ENCODE assay signal across 8 cellular contexts in the genomic region with DNA sequence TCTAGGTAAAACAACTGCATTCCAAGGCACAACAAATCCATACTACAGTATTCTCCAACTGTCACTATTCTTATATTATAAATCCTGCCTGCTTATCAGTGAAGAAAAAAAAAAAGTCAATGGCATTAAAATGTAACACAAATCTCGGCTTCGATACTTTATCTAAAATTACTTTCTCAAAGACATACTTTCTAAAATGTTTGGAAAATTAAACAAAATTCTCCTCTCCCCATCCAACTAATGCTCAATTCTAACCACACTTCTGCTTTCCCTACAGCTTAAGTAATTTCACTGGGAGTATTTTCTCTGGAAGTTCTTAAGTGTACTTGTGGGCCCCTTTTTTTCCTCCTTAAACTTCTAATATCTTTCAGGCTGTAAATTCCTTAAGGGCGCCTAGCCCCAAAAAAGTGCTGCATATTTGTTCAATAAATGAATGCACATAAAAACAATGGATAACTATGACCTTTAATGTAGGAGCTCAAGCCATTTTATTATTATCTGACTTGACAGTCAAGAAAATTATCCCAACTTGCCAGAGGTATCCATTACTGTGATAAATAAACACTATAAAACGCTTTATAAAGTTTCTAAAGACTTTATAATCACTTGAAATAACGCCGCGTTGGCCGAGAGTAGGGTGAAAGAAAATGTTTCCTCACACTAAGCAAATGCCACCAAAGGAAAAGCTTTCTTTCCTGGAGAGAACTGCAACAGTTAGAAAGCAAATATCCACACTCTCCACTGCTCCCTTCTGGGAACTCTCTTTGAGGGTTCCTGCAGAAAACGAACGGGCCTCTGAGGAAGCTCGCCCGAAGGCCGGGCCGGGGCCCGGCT. TPM values are rescaled to one million over a fixed set of nuclear protein-coding genes. Genes with fewer than 3 reads are reported as not detected.
DNase-seq lines count a peak whose midpoint lies in the region; ATAC-seq and TF ChIP-seq lines count a peak whose summit lies in the region.

No MANE protein-coding gene starts in this region.

- peak overlapping the region; percentile 97 for H3K4me3 ChIP-seq in left ventricle myocardium inferior
- H3K4me3 ChIP-seq in iPS-11a (ENCODE audit: low read depth, low read length) = peak overlapping the region; percentile 75

- intact Hi-C loops in left ventricle myocardium inferior (cut with micrococcal nuclease) = loop anchor here (10.0 kb wide), 1 partner anchor 655 kb away; a partner anchor contains a TSS
- intact Hi-C loops in Right ventricle myocardium inferior (cut with DNase I) = loop anchor here (2.0 kb wide), 1 partner anchor 37 kb away; a partner anchor contains a TSS

- H3K4me1 Mint-ChIP-seq in activated CD8-positive, alpha-beta T cell treated with anti-CD3 and anti-CD28 coated beads, Interleukin-2, amount 10 ng/mL, durations not matched to agents 7 days and 5 days (ENCODE audit: low read depth) = peaks cover 19% of the 10 kb centered on the region
- H3K4me1 Mint-ChIP-seq in stimulated activated naive CD8-positive, alpha-beta T cell treated with anti-CD3 and anti-CD28 coated beads, Interleukin-15, amount 100 ng/mL, for 72 hours = peaks cover 38% of the 10 kb centered on the region

- no peak overlapping the region for H3K27ac Mint-ChIP-seq in activated CD8-positive, alpha-beta T cell treated with anti-CD3 and anti-CD28 coated beads, Interleukin-2, amount 10 ng/mL, durations not matched to agents 7 days and 5 days
- peak overlapping the region; percentile 22 to 52 for H3K27ac Mint-ChIP-seq in stimulated activated naive CD8-positive, alpha-beta T cell treated with anti-CD3 and anti-CD28 coated beads, Interleukin-15, amount 100 ng/mL, for 72 hours

- no peaks in the 10 kb centered on the region for H3K36me3 Mint-ChIP-seq in activated CD8-positive, alpha-beta T cell treated with anti-CD3 and anti-CD28 coated beads, Interleukin-2, amount 10 ng/mL, durations not matched to agents 7 days and 5 days (ENCODE audit: low read depth)

- H3K27me3 ChIP-seq in left ventricle myocardium inferior (ENCODE audit: low read depth) = no peaks in the 10 kb centered on the region

- peak overlapping the region; percentile 96 for H3K4me3 Mint-ChIP-seq in activated CD8-positive, alpha-beta T cell treated with anti-CD3 and anti-CD28 coated beads, Interleukin-2, amount 10 ng/mL, durations not matched to agents 7 days and 5 days
- H3K4me3 Mint-ChIP-seq in stimulated activated naive CD8-positive, alpha-beta T cell treated with anti-CD3 and anti-CD28 coated beads, Interleukin-15, amount 100 ng/mL, for 72 hours = peak overlapping the region; percentile 97 to 100

- no peaks in the 10 kb centered on the region for H3K27me3 Mint-ChIP-seq in activated CD8-positive, alpha-beta T cell treated with anti-CD3 and anti-CD28 coated beads, Interleukin-2, amount 10 ng/mL, durations not matched to agents 7 days and 5 days (ENCODE audit: low read depth)
- H3K27me3 Mint-ChIP-seq in stimulated activated naive CD8-positive, alpha-beta T cell treated with anti-CD3 and anti-CD28 coated beads, Interleukin-15, amount 100 ng/mL, for 72 hours = no peaks in the 10 kb centered on the region

- CTCF ChIA-PET in activated CD8-positive, alpha-beta T cell treated with anti-CD3 and anti-CD28 coated beads, Interleukin-2, amount 10 ng/mL, durations not matched to agents 7 days and 5 days (lab: Charles Lee) = interaction anchor here (1.1 to 2.9 kb wide), 10 partner anchors 12 to 43 kb away, joined by 3 to 18 read pairs (median 6); a partner anchor contains a TSS

- no peak for ATAC-seq in Right ventricle myocardium inferior
- no peak for ATAC-seq in activated CD8-positive, alpha-beta T cell treated with anti-CD3 and anti-CD28 coated beads, Interleukin-2, amount 10 ng/mL, durations not matched to agents 7 days and 5 days
- no peak for ATAC-seq in stimulated activated naive CD8-positive, alpha-beta T cell treated with anti-CD3 and anti-CD28 coated beads, Interleukin-15, amount 100 ng/mL, for 72 hours
- no peak for ATAC-seq in HG02870 (IDR thresholded peaks at IDR 0.05; ENCODE audit: unreplicated experiment)

- POLR2A ChIA-PET in activated CD8-positive, alpha-beta T cell treated with anti-CD3 and anti-CD28 coated beads, Interleukin-2, amount 10 ng/mL, durations not matched to agents 7 days and 5 days (lab: Charles Lee) = interaction anchor here (0.8 to 3.1 kb wide), 6 partner anchors 22 to 840 kb away, joined by 3 to 20 read pairs (median 4); a partner anchor contains a TSS

- H3K9me3 Mint-ChIP-seq in activated CD8-positive, alpha-beta T cell treated with anti-CD3 and anti-CD28 coated beads, Interleukin-2, amount 10 ng/mL, durations not matched to agents 7 days and 5 days (ENCODE audit: insufficient read depth) = no peaks in the 10 kb centered on the region
- H3K9me3 Mint-ChIP-seq in stimulated activated naive CD8-positive, alpha-beta T cell treated with anti-CD3 and anti-CD28 coated beads, Interleukin-15, amount 100 ng/mL, for 72 hours = no peaks in the 10 kb centered on the region

- TF ChIP-seq CTCF in left ventricle myocardium inferior (IDR thresholded peaks at IDR 0.05; ENCODE audit: borderline replicate concordance) = no peak

- peak overlapping the region; percentile 95 for H3K27ac ChIP-seq in left ventricle myocardium inferior (replicated peaks)

- H3K4me1 ChIP-seq in left ventricle myocardium inferior = peaks cover 50% of the 10 kb centered on the region

- no peaks in the 10 kb centered on the region for H3K36me3 ChIP-seq in left ventricle myocardium inferior

- H3K9me3 ChIP-seq in left ventricle myocardium inferior (replicated peaks) = no peaks in the 10 kb centered on the region

- DNase-seq in left ventricle myocardium inferior = no peak
- no peak for DNase-seq in Right ventricle myocardium inferior (ENCODE audit: missing footprints)
- no peak for DNase-seq in activated CD8-positive, alpha-beta T cell treated with anti-CD3 and anti-CD28 coated beads, Interleukin-2, amount 10 ng/mL, durations not matched to agents 7 days and 5 days
- no peak for DNase-seq in stimulated activated naive CD8-positive, alpha-beta T cell treated with anti-CD3 and anti-CD28 coated beads, Interleukin-15, amount 100 ng/mL, for 72 hours
- DNase-seq in islet precursor cell = no peak
- no peak for DNase-seq in mesenteric fat pad (ENCODE audit: low spot score)

RNA-seq across cellular contexts. Expression of a gene that starts 1.0 kb away (rescaled TPM):
- 51.8 TPM for total RNA-seq in left ventricle myocardium inferior
- 48.1 TPM for total RNA-seq in Right ventricle myocardium inferior
- total RNA-seq in activated CD8-positive, alpha-beta T cell treated with anti-CD3 and anti-CD28 coated beads, Interleukin-2, amount 10 ng/mL, durations not matched to agents 7 days and 5 days = 1 to 10 TPM; 8.5 to 9.4 TPM
- total RNA-seq in mesenteric fat pad = 56.7 TPM

RNA-seq across cellular contexts. Expression of a gene that starts 37.9 kb away (rescaled TPM):
- total RNA-seq in left ventricle myocardium inferior (6.9 TPM), Right ventricle myocardium inferior (7.0 TPM), mesenteric fat pad (30.0 TPM)
- 10 to 100 TPM; 15.7 to 17.7 TPM for total RNA-seq in activated CD8-positive, alpha-beta T cell treated with anti-CD3 and anti-CD28 coated beads, Interleukin-2, amount 10 ng/mL, durations not matched to agents 7 days and 5 days
